ENCODE assay signal across 8 cellular contexts in genomic region chr17:4789951-4790704, GRCh38. TPM values are rescaled to one million over a fixed set of nuclear protein-coding genes. Genes with fewer than 3 reads are reported as not detected.
DNase-seq lines count a peak whose midpoint lies in the region; ATAC-seq and TF ChIP-seq lines count a peak whose summit lies in the region.

No MANE protein-coding gene starts in this region.

- peaks cover 30% of the 10 kb centered on the region for H3K4me1 ChIP-seq in GM23338 (ENCODE audit: insufficient read depth)
- H3K4me1 ChIP-seq in SK-N-SH (ENCODE audit: control insufficient read depth in 1 of 2, insufficient read depth in 2 of 2, low read depth in 1 of 2, low read length in 1 of 2) = peaks cover 8 to 19% of the 10 kb centered on the region in 2 experiments; a peak in 2 of 4 replicates
- peaks cover 22% of the 10 kb centered on the region for H3K4me1 ChIP-seq in parathyroid adenoma
- peaks cover 0 to 44% (median 30%) of the 10 kb centered on the region in 4 donors for H3K4me1 ChIP-seq in tibial artery

- ATAC-seq in GM23338 = peak; percentile 79
- peak; percentile 97 for ATAC-seq in Right ventricle myocardium superior (ENCODE audit: poor library complexity)

- no peaks in the 10 kb centered on the region for H3K79me2 ChIP-seq in GM23338 (replicated peaks; ENCODE audit: insufficient read depth)
- H3K79me2 ChIP-seq in SK-N-SH (ENCODE audit: insufficient read depth) = no peaks in the 10 kb centered on the region
- no peaks in the 10 kb centered on the region for H3K79me2 ChIP-seq in parathyroid adenoma

- H3K9me3 Mint-ChIP-seq in GM23338 = no peaks in the 10 kb centered on the region; the same call in 2 of the 3 replicates
- no peaks in the 10 kb centered on the region for H3K9me3 Mint-ChIP-seq in activated naive CD8-positive, alpha-beta T cell treated with anti-CD3 and anti-CD28 coated beads for 36 hours

- intact Hi-C loops in Right ventricle myocardium superior (cut with DNase I) (loop anchor here (10.0 kb wide), 1 partner anchor 55 kb away; the partner anchor contains the start of genes CXCL16, MED11 and ZMYND15), tibial artery (cut with DNase I; ENCODE audit: low total_unique reads) (loop anchor here (5.0 kb wide), 3 partner anchors 42 to 92 kb away; partner anchors contain the start of genes MED11 and MINK1)

- WGBS in SK-N-SH (ENCODE audit: low lambda C conversion rate) = under 1% methylated on average over 23 of the region's 91 CpGs

- peak overlapping the region; percentile 75; the same call in 1 of the 2 replicates for H3K9ac ChIP-seq in SK-N-SH
- H3K9ac ChIP-seq in parathyroid adenoma = peak overlapping the region; percentile 56

- peaks cover 19% of the 10 kb centered on the region; the same call in 1 of the 2 replicates for H3F3A ChIP-seq in GM23338 (replicated peaks; ENCODE audit: low read depth)
- H3F3A ChIP-seq in SK-N-SH (replicated peaks; ENCODE audit: insufficient read depth) = peaks cover 5% of the 10 kb centered on the region

- H2AFZ ChIP-seq in GM23338 = peak overlapping the region; percentile 88
- H2AFZ ChIP-seq in SK-N-SH (ENCODE audit: low read depth) = peak overlapping the region; percentile 85; the same call in 1 of the 2 replicates
- H2AFZ ChIP-seq in parathyroid adenoma = peak overlapping the region; percentile 81

- H3K4me3 ChIP-seq in GM23338 (peak overlapping the region; percentile 87), SK-N-SH (ENCODE audit: low read depth in 2 of 2, low read length in 1 of 2) (peak overlapping the region; percentile 59 to 79), parathyroid adenoma (ENCODE audit: low read depth, low read length) (peak overlapping the region; percentile 80), tibial artery (peak overlapping the region; percentile 66 to 73)

- CTCF ChIA-PET in SK-N-SH (lab: Yijun Ruan, JAX) = interaction anchor here (0.6 to 10.5 kb wide), 48 partner anchors 8 to 234 kb away, joined by 3 to 235 read pairs (median 5); partner anchors contain the start of genes ARRB2, C17orf107, CAMTA2 and CHRNE

- H3K27me3 Mint-ChIP-seq in GM23338 (ENCODE audit: insufficient read depth, low read depth, poor library complexity) = peaks cover 40% of the 10 kb centered on the region
- H3K27me3 Mint-ChIP-seq in activated naive CD8-positive, alpha-beta T cell treated with anti-CD3 and anti-CD28 coated beads for 36 hours = peaks cover 49% of the 10 kb centered on the region

- no peaks in the 10 kb centered on the region for H4K20me1 ChIP-seq in GM23338 (replicated peaks; ENCODE audit: insufficient read depth)
- H4K20me1 ChIP-seq in SK-N-SH (ENCODE audit: insufficient read depth) = no peaks in the 10 kb centered on the region

- peaks cover 42% of the 10 kb centered on the region for H3K27me3 ChIP-seq in GM23338 (ENCODE audit: insufficient read depth)
- H3K27me3 ChIP-seq in SK-N-SH (ENCODE audit: insufficient read depth) = no peaks in the 10 kb centered on the region
- H3K27me3 ChIP-seq in parathyroid adenoma (ENCODE audit: control insufficient read depth, insufficient read depth, low read length) = no peaks in the 10 kb centered on the region
- H3K27me3 ChIP-seq in tibial artery = peaks cover 0 to 8% of the 10 kb centered on the region in 2 donors

- in situ Hi-C loops in G401 (cut with HindIII; ENCODE audit: low sequenced_read_pairs) = no loop called here

- no peaks in the 10 kb centered on the region for H3K9me3 ChIP-seq in SK-N-SH
- no peaks in the 10 kb centered on the region for H3K9me3 ChIP-seq in parathyroid adenoma (ENCODE audit: control insufficient read depth, low read length)
- no peaks in the 10 kb centered on the region for H3K9me3 ChIP-seq in tibial artery

- peaks cover 5% of the 10 kb centered on the region; the same call in 1 of the 3 replicates for H3K36me3 Mint-ChIP-seq in GM23338 (ENCODE audit: low read depth)
- H3K36me3 Mint-ChIP-seq in activated naive CD8-positive, alpha-beta T cell treated with anti-CD3 and anti-CD28 coated beads for 36 hours = no peaks in the 10 kb centered on the region

- H3K4me2 ChIP-seq in GM23338 = peak overlapping the region; percentile 99
- peak overlapping the region; percentile 99 for H3K4me2 ChIP-seq in SK-N-SH
- H3K4me2 ChIP-seq in parathyroid adenoma (ENCODE audit: low read length) = peak overlapping the region; percentile 92

- TF ChIP-seq EP300 in SK-N-SH (IDR thresholded peaks at IDR 0.05; ENCODE audit: borderline replicate concordance in 1 of 2, low read depth in 1 of 2, low read length in 1 of 2) = no peak

- TF ChIP-seq RAD21 in SK-N-SH (IDR thresholded peaks at IDR 0.05; ENCODE audit: low read length) = peak; percentile 39

- H3K36me3 ChIP-seq in GM23338 (ENCODE audit: insufficient read depth) (no peaks in the 10 kb centered on the region), SK-N-SH (replicated peaks in 1 of 2; ENCODE audit: control insufficient read depth in 1 of 2, insufficient read depth in 2 of 2, low read length in 1 of 2) (no peaks in the 10 kb centered on the region), parathyroid adenoma (ENCODE audit: control insufficient read depth, insufficient read depth, low read length) (no peaks in the 10 kb centered on the region), tibial artery (no peaks in the 10 kb centered on the region)

- TF ChIP-seq CTCF in GM23338 (conservative IDR thresholded peaks at IDR 0.05; ENCODE audit: low read depth in 2 of 2) (peak; percentile 32 to 68), SK-N-SH (IDR thresholded peaks at IDR 0.05) (peak; percentile 58), parathyroid adenoma (IDR thresholded peaks at IDR 0.05) (peak; percentile 85), tibial artery (IDR thresholded peaks at IDR 0.05) (peak; percentile 79 to 81)

- no peak overlapping the region for H3K27ac ChIP-seq in GM23338 (ENCODE audit: low read depth)
- peak overlapping the region; percentile 70 to 82 for H3K27ac ChIP-seq in SK-N-SH (ENCODE audit: low read depth in 2 of 2, low read length in 1 of 2)
- peak overlapping the region; percentile 91 for H3K27ac ChIP-seq in parathyroid adenoma
- peak overlapping the region; percentile 86 to 89 for H3K27ac ChIP-seq in tibial artery

- peaks cover 23% of the 10 kb centered on the region for H3K4me1 Mint-ChIP-seq in GM23338
- H3K4me1 Mint-ChIP-seq in activated naive CD8-positive, alpha-beta T cell treated with anti-CD3 and anti-CD28 coated beads for 36 hours = peaks cover 21% of the 10 kb centered on the region

- H3K9me2 ChIP-seq in GM23338 (ENCODE audit: insufficient read depth) (no peaks in the 10 kb centered on the region), SK-N-SH (no peaks in the 10 kb centered on the region)

- peak overlapping the region; percentile 82 for H3K4me3 Mint-ChIP-seq in GM23338
- H3K4me3 Mint-ChIP-seq in activated naive CD8-positive, alpha-beta T cell treated with anti-CD3 and anti-CD28 coated beads for 36 hours = peak overlapping the region; percentile 64

- DNase-seq in G401 (ENCODE audit: low spot score) (peak; percentile 86), GM23338 (ENCODE audit: low spot score) (peak; percentile 79), LoVo (ENCODE audit: low spot score) (peak; percentile 88), SK-N-SH (peak; percentile 98), Right ventricle myocardium superior (peak; percentile 91), tibial artery (peak; percentile 77 to 90)
- peak; percentile 89 for DNase-seq in activated naive CD8-positive, alpha-beta T cell treated with anti-CD3 and anti-CD28 coated beads for 36 hours

- POLR2A ChIA-PET in SK-N-SH (lab: Yijun Ruan, JAX) = interaction anchor here (0.6 to 1.8 kb wide), 9 partner anchors 17 to 177 kb away, joined by 3 to 10 read pairs (median 4); partner anchors contain the start of genes MINK1, PELP1, PLD2 and SPAG7

- H3K27ac Mint-ChIP-seq in GM23338 = no peak overlapping the region
- peak overlapping the region; percentile 75 for H3K27ac Mint-ChIP-seq in activated naive CD8-positive, alpha-beta T cell treated with anti-CD3 and anti-CD28 coated beads for 36 hours

TF ChIP-seq in GM23338, 12 proteins besides CTCF, POLR2A, EP300 and RAD21 (continues in another document):
- no peak for TF ChIP-seq JUNB (IDR thresholded peaks at IDR 0.05; ENCODE audit: unreplicated experiment)

RNA-seq across cellular contexts. Expression of gene GLTPD2, which starts 1.4 kb away (rescaled TPM):
- not detected in 2 replicates for total RNA-seq in G401 (2014; rRNA removed; shearing (Covaris generic))
- 1.3 TPM in 1 of 2 replicates, not detected in the other for total RNA-seq in GM23338 (2014; rRNA removed; shearing (Covaris generic))
- polyA plus RNA-seq in GM23338 (2016; fragmentation: Nextera tagmentation; extraction: Ambion mirVana) = 0.33 and 0.47 TPM in 2 replicates
- not detected in 2 replicates for polyA plus RNA-seq in SK-N-SH (2012; rRNA removed)
- polyA plus RNA-seq in SK-N-SH (2012; cell fraction: cytosol; rRNA removed) = not detected in 2 replicates
- 0.07 TPM in 1 of 2 replicates, not detected in the other for polyA plus RNA-seq in SK-N-SH (2012; cell fraction: nucleus; rRNA removed)
- total RNA-seq in activated naive CD8-positive, alpha-beta T cell treated with anti-CD3 and anti-CD28 coated beads for 36 hours = not detected
- total RNA-seq in Right ventricle myocardium superior = not detected

RNA-seq across cellular contexts. Expression of gene VMO1, which starts 4.0 kb away (rescaled TPM):
- not detected in 2 replicates for total RNA-seq in G401 (2014; rRNA removed; shearing (Covaris generic))
- 0.38 TPM in 1 of 2 replicates, not detected in the other for total RNA-seq in GM23338 (2014; rRNA removed; shearing (Covaris generic))
- polyA plus RNA-seq in GM23338 (2016; fragmentation: Nextera tagmentation; extraction: Ambion mirVana) (0.40 and 0.47 TPM in 2 replicates), SK-N-SH (2012; rRNA removed) (0.76 and 1.3 TPM in 2 replicates)
- polyA plus RNA-seq in SK-N-SH (2012; cell fraction: cytosol; rRNA removed) = 0.39 and 0.62 TPM in 2 replicates
- polyA plus RNA-seq in SK-N-SH (2012; cell fraction: nucleus; rRNA removed) = 1.6 and 5.5 TPM in 2 replicates
- not detected for total RNA-seq in activated naive CD8-positive, alpha-beta T cell treated with anti-CD3 and anti-CD28 coated beads for 36 hours
- 0.62 TPM for total RNA-seq in Right ventricle myocardium superior

RNA-seq across cellular contexts. Expression of gene PSMB6, which starts 5.8 kb away (rescaled TPM):
- 390 and 445 TPM in 2 replicates for total RNA-seq in G401 (2014; rRNA removed; shearing (Covaris generic))
- total RNA-seq in GM23338 (2014; rRNA removed; shearing (Covaris generic)) = 266 and 302 TPM in 2 replicates
- polyA plus RNA-seq in GM23338 (2016; fragmentation: Nextera tagmentation; extraction: Ambion mirVana) (465 and 502 TPM in 2 replicates), SK-N-SH (2012; rRNA removed) (325 and 331 TPM in 2 replicates)
- polyA plus RNA-seq in SK-N-SH (2012; cell fraction: cytosol; rRNA removed) = 253 and 290 TPM in 2 replicates
- 152 and 202 TPM in 2 replicates for polyA plus RNA-seq in SK-N-SH (2012; cell fraction: nucleus; rRNA removed)
- total RNA-seq in activated naive CD8-positive, alpha-beta T cell treated with anti-CD3 and anti-CD28 coated beads for 36 hours = 100 to 1,000 TPM; 146 to 154 TPM
- total RNA-seq in Right ventricle myocardium superior = 214 TPM

RNA-seq across cellular contexts. Expression of gene PLD2, which starts 16.8 kb away (rescaled TPM):
- total RNA-seq in G401 (2014; rRNA removed; shearing (Covaris generic)) = 20.9 and 28.4 TPM in 2 replicates
- total RNA-seq in GM23338 (2014; rRNA removed; shearing (Covaris generic)) = 49.9 and 55.9 TPM in 2 replicates
- polyA plus RNA-seq in GM23338 (2016; fragmentation: Nextera tagmentation; extraction: Ambion mirVana) (20.2 and 22.1 TPM in 2 replicates), SK-N-SH (2012; rRNA removed) (42.5 and 49.2 TPM in 2 replicates)
- 12.3 and 17.3 TPM in 2 replicates for polyA plus RNA-seq in SK-N-SH (2012; cell fraction: cytosol; rRNA removed)
- 199 and 209 TPM in 2 replicates for polyA plus RNA-seq in SK-N-SH (2012; cell fraction: nucleus; rRNA removed)
- total RNA-seq in activated naive CD8-positive, alpha-beta T cell treated with anti-CD3 and anti-CD28 coated beads for 36 hours = 1 to 10 TPM; 4.2 to 5.4 TPM
- 13.6 TPM for total RNA-seq in Right ventricle myocardium superior
